In the genomic region with DNA sequence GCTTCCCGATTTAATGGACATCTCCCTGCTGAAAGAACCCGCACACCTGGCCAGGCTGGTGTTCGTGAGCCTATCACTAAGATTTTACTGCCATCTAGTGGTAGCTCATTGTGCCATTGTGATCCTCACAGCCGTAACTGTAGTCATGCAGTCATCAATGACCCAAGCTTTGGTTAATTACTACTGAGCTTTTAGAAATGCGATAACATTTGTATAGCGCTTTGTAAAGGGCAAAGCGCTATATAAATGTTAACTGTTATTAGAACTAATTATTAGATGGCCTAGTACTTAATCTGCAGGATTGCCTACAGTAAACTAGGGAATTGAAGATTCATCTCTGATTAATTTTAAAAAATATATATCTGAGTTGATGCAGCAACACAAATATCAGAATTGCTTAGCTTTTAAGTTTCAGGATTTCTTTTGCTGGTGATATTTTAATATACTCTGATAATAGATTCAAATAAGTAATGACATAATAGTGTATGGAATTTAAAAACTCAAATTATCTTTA, we compare ENCODE assay signal across 8 cellular contexts.
DNase-seq lines count a peak whose midpoint lies in the region; ATAC-seq, FAIRE-seq and TF ChIP-seq lines count a peak whose summit lies in the region.

No MANE protein-coding gene starts in this region.

- no peaks in the 10 kb centered on the region for H4K20me1 ChIP-seq in HepG2 (ENCODE audit: insufficient read depth, low read length)

- H3K4me1 ChIP-seq in BE2C: no peaks in the 10 kb centered on the region
- no peaks in the 10 kb centered on the region for H3K4me1 ChIP-seq in HepG2 (ENCODE audit: insufficient read depth, low read length)

- H3K79me2 ChIP-seq in HepG2 (ENCODE audit: insufficient read depth, low read length): no peaks in the 10 kb centered on the region

- H3K27me3 Mint-ChIP-seq in chondrocyte (ENCODE audit: low read depth): no peaks in the 10 kb centered on the region

- CTCF ChIA-PET in HepG2 (lab: Yijun Ruan, JAX; ENCODE audit: low intra/inter-chr PET ratio, low total read pairs): interaction anchor here (2.3 to 3.0 kb wide), 2 partner anchors 317 to 584 kb away, joined by 19 to 23 read pairs; no protein-coding TSS in a partner anchor

- no peak overlapping the region for H3K27ac ChIP-seq in HepG2 (ENCODE audit: extremely low read length, insufficient read depth, low read length)

- ATAC-seq in GM19043 (IDR thresholded peaks at IDR 0.05; ENCODE audit: low read depth, unreplicated experiment): peak; percentile 99
- peak; percentile 88 for ATAC-seq in HG03159 (IDR thresholded peaks at IDR 0.05; ENCODE audit: unreplicated experiment)
- peak; percentile 91 to 98 for ATAC-seq in activated CD4-positive, CD25-positive, alpha-beta regulatory T cell treated with anti-CD3 and anti-CD28 coated beads, Interleukin-2, amount 50 U/mL, for 24 hours
- ATAC-seq in HepG2: peak; percentile 100

- no TSS peak for BruUV-seq in HepG2 (replicated peaks; lab: Mats Ljungman, UMichigan)

- H3K36me3 Mint-ChIP-seq in chondrocyte (ENCODE audit: low read depth): peaks cover 5% of the 10 kb centered on the region

- H3K9ac ChIP-seq in HepG2 (ENCODE audit: insufficient read depth, low read depth, low read length): no peak overlapping the region

- peak; percentile 91 for FAIRE-seq in HepG2 (lab: Jason Lieb, UNC)

- POLR2A ChIA-PET in HepG2 (lab: Yijun Ruan, JAX): interaction anchor here (1.3 kb wide), 1 partner anchor 319 kb away, joined by 3 read pairs; the partner anchor contains the start of gene MLLT3

- in situ Hi-C loops in HepG2 (cut with HindIII; ENCODE audit: extremely low pct_ligation_motif_present, low pct_unique_long_range_greater_than_20kb): loop anchor here (5.0 to 10.0 kb wide), 3 partner anchors 319 to 1016 kb away; partner anchors contain the start of gene MLLT3

- intact Hi-C loops in HepG2 (cut with micrococcal nuclease; ENCODE audit: unreplicated experiment): loop anchor here (1.0 to 2.0 kb wide), 7 partner anchors 56 to 1015 kb away; no protein-coding TSS in a partner anchor

- H3K36me3 ChIP-seq in BE2C: no peaks in the 10 kb centered on the region
- no peaks in the 10 kb centered on the region for H3K36me3 ChIP-seq in HepG2 (replicated peaks in 1 of 2; ENCODE audit: control insufficient read depth in 1 of 2, insufficient read depth in 2 of 2, low read length in 2 of 2)

- peaks cover 3% of the 10 kb centered on the region for H3K4me1 Mint-ChIP-seq in chondrocyte (ENCODE audit: low read depth)

- TF ChIP-seq EP300 in HepG2 (IDR thresholded peaks at IDR 0.05; ENCODE audit: low read depth in 2 of 2, low read length in 2 of 2) (no peak), HepG2 (CRISPR knock-in tag; IDR thresholded peaks at IDR 0.05; ENCODE audit: borderline replicate concordance) (no peak)

- TF ChIP-seq CTCF in BE2C (IDR thresholded peaks at IDR 0.05; ENCODE audit: low read depth, low read length) (peak; percentile 93), chondrocyte (IDR thresholded peaks at IDR 0.05) (peak; percentile 99), HepG2 (CRISPR knock-in tag; IDR thresholded peaks at IDR 0.05) (peak; percentile 94)

- H3K4me3 ChIP-seq in BE2C (ENCODE audit: low read depth, low read length) (no peak overlapping the region), HepG2 (replicated peaks in 1 of 3; ENCODE audit: insufficient read depth in 1 of 3, low read depth in 2 of 3, low read length in 3 of 3) (no peak overlapping the region)

- no peak overlapping the region for H3K27ac Mint-ChIP-seq in chondrocyte (ENCODE audit: unreplicated experiment)

- no peak overlapping the region for H2AFZ ChIP-seq in HepG2 (ENCODE audit: low read length)

- no peak overlapping the region for H3K4me2 ChIP-seq in HepG2 (ENCODE audit: low read depth, low read length)

- H3K27me3 ChIP-seq in BE2C (no peaks in the 10 kb centered on the region), HepG2 (ENCODE audit: control insufficient read depth in 1 of 2, insufficient read depth in 2 of 2, low read length in 2 of 2) (no peaks in the 10 kb centered on the region)

- H3K9me3 ChIP-seq in BE2C (no peaks in the 10 kb centered on the region), HepG2 (ENCODE audit: low read length) (no peaks in the 10 kb centered on the region)

- DNase-seq in BE2C: peak; percentile 62
- DNase-seq in NCI-H2171 (lab: John Stamatoyannopoulos, UW): peak; percentile 41
- DNase-seq in chondrocyte (ENCODE audit: low spot score): no peak
- DNase-seq in HepG2 (ENCODE audit: low spot score): peak; percentile 63
- DNase-seq in stimulated activated CD4-positive, alpha-beta T cell treated with anti-CD3 and anti-CD28 coated beads, TNF-alpha, amount 100 ng/mL, for 48 hours (ENCODE audit: low read depth in 3 of 3): peak; percentile 17 to 24 (median 23)

- no peaks in the 10 kb centered on the region for H3K9me3 Mint-ChIP-seq in chondrocyte (ENCODE audit: low read depth)

- peak; percentile 83 for TF ChIP-seq RAD21 in HepG2 (CRISPR knock-in tag; IDR thresholded peaks at IDR 0.05)

- 5% methylated on average over 6 of the region's 7 CpGs for WGBS in HepG2 (ENCODE audit: low lambda C conversion rate)

- TF ChIP-seq POLR2A in HepG2 (IDR thresholded peaks at IDR 0.05; ENCODE audit: insufficient read depth in 1 of 2, low read depth in 2 of 2, low read length in 2 of 2): no peak

- H3K4me3 Mint-ChIP-seq in chondrocyte (ENCODE audit: unreplicated experiment): no peak overlapping the region

TF ChIP-seq in HepG2, 621 proteins besides CTCF, POLR2A, EP300 and RAD21:
- TF ChIP-seq STAG1 (CRISPR knock-in tag; IDR thresholded peaks at IDR 0.05) (peak; percentile 98), MAFK (conservative IDR thresholded peaks at IDR 0.05 in 1 of 2, IDR thresholded peaks at IDR 0.05 in 1 of 2; ENCODE audit: low read length in 2 of 2) (no peak), ZNF3 (CRISPR knock-in tag; IDR thresholded peaks at IDR 0.05) (peak; percentile 98), SMC3 (IDR thresholded peaks at IDR 0.05; ENCODE audit: low read length) (peak; percentile 93), HOXA5 (CRISPR knock-in tag; IDR thresholded peaks at IDR 0.05) (0 out of 2 replicates have a peak, but pooled peaks have one; percentile 27), MED1 (CRISPR knock-in tag; IDR thresholded peaks at IDR 0.05) (peak; percentile 19; the same call in 1 of the 2 replicates), THRA (CRISPR knock-in tag; IDR thresholded peaks at IDR 0.05; ENCODE audit: borderline replicate concordance) (peak; percentile 87; the same call in 1 of the 2 replicates), ZBTB33 (CRISPR knock-in tag; IDR thresholded peaks at IDR 0.05) (no peak)
- TF ChIP-seq, protein P1, sequence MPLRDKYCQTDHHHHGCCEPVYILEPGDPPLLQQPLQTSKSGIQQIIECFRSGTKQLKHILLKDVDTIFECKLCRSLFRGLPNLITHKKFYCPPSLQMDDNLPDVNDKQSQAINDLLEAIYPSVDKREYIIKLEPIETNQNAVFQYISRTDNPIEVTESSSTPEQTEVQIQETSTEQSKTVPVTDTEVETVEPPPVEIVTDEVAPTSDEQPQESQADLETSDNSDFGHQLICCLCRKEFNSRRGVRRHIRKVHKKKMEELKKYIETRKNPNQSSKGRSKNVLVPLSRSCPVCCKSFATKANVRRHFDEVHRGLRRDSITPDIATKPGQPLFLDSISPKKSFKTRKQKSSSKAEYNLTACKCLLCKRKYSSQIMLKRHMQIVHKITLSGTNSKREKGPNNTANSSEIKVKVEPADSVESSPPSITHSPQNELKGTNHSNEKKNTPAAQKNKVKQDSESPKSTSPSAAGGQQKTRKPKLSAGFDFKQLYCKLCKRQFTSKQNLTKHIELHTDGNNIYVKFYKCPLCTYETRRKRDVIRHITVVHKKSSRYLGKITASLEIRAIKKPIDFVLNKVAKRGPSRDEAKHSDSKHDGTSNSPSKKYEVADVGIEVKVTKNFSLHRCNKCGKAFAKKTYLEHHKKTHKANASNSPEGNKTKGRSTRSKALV (CRISPR knock-in tag; IDR thresholded peaks at IDR 0.05): 0 out of 2 replicates have a peak, but pooled peaks have one; percentile 29
TF ChIP-seq in HepG2: peak in this region for 7.
